Comparison of ENCODE assay signal across 1 cellular context in genomic region chr14:100131181-100131580, GRCh38.
TF ChIP-seq lines count a peak whose summit lies in the region.

No MANE protein-coding gene starts in this region.

TF ChIP-seq in SK-N-SH treated with all-trans-retinoic acid at 6 μM for 48 hours, 23 proteins besides CTCF, POLR2A, EP300 and RAD21 (continued from another document):
- TF ChIP-seq POU6F1 (CRISPR knock-in tag; IDR thresholded peaks at IDR 0.05; ENCODE audit: borderline replicate concordance, low read depth), result no peak
